In the genomic region with DNA sequence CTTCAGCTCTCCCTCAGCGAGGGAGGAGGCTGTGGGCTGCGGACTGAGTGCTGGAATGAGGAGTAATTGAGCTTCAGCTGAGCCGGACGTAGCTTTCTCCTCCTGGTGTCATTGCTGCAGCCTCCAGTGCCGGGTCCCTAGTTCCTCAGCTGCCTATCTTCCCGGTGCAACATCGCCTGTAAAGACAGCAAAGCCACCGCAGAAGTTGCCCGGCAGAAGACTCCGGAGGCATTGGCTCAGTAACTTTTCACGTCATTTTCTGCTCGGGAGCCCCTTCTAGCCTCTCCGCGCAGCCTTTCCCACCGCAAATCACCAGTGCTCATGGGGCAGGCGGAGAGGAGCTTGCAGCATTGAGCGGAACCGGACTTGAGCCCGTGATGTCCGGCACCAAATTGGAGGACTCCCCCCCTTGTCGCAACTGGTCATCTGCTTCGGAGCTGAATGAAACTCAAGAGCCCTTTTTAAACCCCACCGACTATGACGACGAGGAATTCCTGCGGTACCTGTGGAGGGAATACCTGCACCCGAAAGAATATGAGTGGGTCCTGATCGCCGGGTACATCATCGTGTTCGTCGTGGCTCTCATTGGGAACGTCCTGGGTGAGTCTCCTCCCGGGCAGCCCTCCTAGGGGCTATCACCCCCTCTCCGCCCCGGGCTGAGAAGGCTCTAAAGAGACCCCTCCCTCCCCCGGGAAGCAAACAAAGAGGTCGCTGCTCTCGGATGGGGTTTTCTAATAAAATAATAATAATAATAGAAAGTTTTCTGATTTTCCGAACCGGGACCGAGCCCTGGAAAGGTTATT, we compare ENCODE assay signal across 14 cellular contexts. TPM values are rescaled to one million over a fixed set of nuclear protein-coding genes. Genes with fewer than 3 reads are reported as not detected.
DNase-seq lines count a peak whose midpoint lies in the region; ATAC-seq, FAIRE-seq and TF ChIP-seq lines count a peak whose summit lies in the region.
"Had no signal": no experiment of that assay in that cellular context is flagged by ENCODE, and none has a peak within 500 bp of the region (broad histone marks: within the 10 kb centered on the region; RNA-seq: fewer than 3 reads in every experiment).

A gene (plus strand): TSS at position 305 of the 803 bp plus-strand sequence. CDS start 73 bp downstream, at position 378.

- no peaks in the 10 kb centered on the region for H3F3A ChIP-seq in neural cell (ENCODE audit: insufficient read depth, low read length, poor library complexity, severe bottlenecking)

- peaks cover 40% of the 10 kb centered on the region for H3K27me3 ChIP-seq in A673 (replicated peaks; ENCODE audit: insufficient read depth, low read depth, low read length, poor library complexity)
- peaks cover 0 to 37% (median 10%) of the 10 kb centered on the region in 4 donors for H3K27me3 ChIP-seq in esophagus muscularis mucosa
- H3K27me3 ChIP-seq in neural cell (ENCODE audit: insufficient read depth, low read depth, low read length) = peaks cover 26% of the 10 kb centered on the region
- H3K27me3 ChIP-seq: ovary had no signal

- no peaks in the 10 kb centered on the region for H3K9me2 ChIP-seq in neural cell (ENCODE audit: insufficient read depth, low read length)

- ATAC-seq in HG02623 (IDR thresholded peaks at IDR 0.05; ENCODE audit: unreplicated experiment) (no peak), esophagus mucosa (no peak), GM21717 (IDR thresholded peaks at IDR 0.05; ENCODE audit: unreplicated experiment) (no peak)

- no peaks in the 10 kb centered on the region for H3K4me1 ChIP-seq in A673 (ENCODE audit: insufficient read depth, low read length, poor library complexity, severe bottlenecking)
- H3K4me1 ChIP-seq in esophagus muscularis mucosa = peaks cover 3 to 14% (median 14%) of the 10 kb centered on the region in 4 donors

- no peak for TF ChIP-seq POLR2A in esophagus muscularis mucosa (IDR thresholded peaks at IDR 0.05; ENCODE audit: low read depth)
- no peak for TF ChIP-seq POLR2A in GM12892 (IDR thresholded peaks at IDR 0.05; ENCODE audit: low read depth, low read length)

- H3K36me3 ChIP-seq in A673 (ENCODE audit: insufficient read depth, low read length, poor library complexity, severe bottlenecking) (no peaks in the 10 kb centered on the region), esophagus muscularis mucosa (no peaks in the 10 kb centered on the region), neural cell (ENCODE audit: insufficient read depth, low read length) (no peaks in the 10 kb centered on the region)
- H3K36me3 ChIP-seq: ovary, transverse colon had no signal

- H3K27ac ChIP-seq in A673 (ENCODE audit: low read depth, low read length, poor library complexity, severe bottlenecking) (no peak within 1 kb of the TSS), esophagus muscularis mucosa (replicated peaks in 1 of 4) (no peak within 1 kb of the TSS), neural cell (ENCODE audit: low read length) (peak within 1 kb of the TSS; percentile 57)
- H3K27ac ChIP-seq: ovary, transverse colon had no signal

- peak within 1 kb of the TSS; percentile 65 for H3K9ac ChIP-seq in neural cell (ENCODE audit: low read length)

- POLR2A ChIA-PET in A673 (lab: Charles Lee; ENCODE audit: low non-redundant PET) = interaction anchor here (0.5 to 0.6 kb wide), 2 partner anchors 106 to 235 kb away, joined by 5 to 6 read pairs; no protein-coding TSS in a partner anchor

- CTCF ChIA-PET in A673 (lab: Charles Lee) = no interaction called here

- no peak within 1 kb of the TSS for H3K4me3 ChIP-seq in A673 (ENCODE audit: low read depth, low read length, poor library complexity, severe bottlenecking)
- H3K4me3 ChIP-seq in esophagus muscularis mucosa = peak within 1 kb of the TSS; percentile 6 to 34 (median 28)
- H3K4me3 ChIP-seq in neural cell (ENCODE audit: low read length) = peak within 1 kb of the TSS; percentile 69
- H3K4me3 ChIP-seq: ovary had no signal

- DNase-seq in A673 (ENCODE audit: low spot score) (peak; percentile 4), NCI-H82 (lab: John Stamatoyannopoulos, UW) (peak; percentile 66), esophagus muscularis mucosa (ENCODE audit: extremely low spot score) (no peak), GM12892 (ENCODE audit: insufficient read length) (no peak)
- DNase-seq: AML-193; effector CD4-positive, alpha-beta T cell; ovary; T1000; transverse colon had no signal

- no peak for TF ChIP-seq RAD21 in neural cell (conservative IDR thresholded peaks at IDR 0.05)

- no peak for FAIRE-seq in GM12892 (lab: Jason Lieb, UNC)
- FAIRE-seq: G401.6 had no signal

- H4K20me1 ChIP-seq in neural cell (ENCODE audit: insufficient read depth) = no peaks in the 10 kb centered on the region

- H2AFZ ChIP-seq in neural cell (ENCODE audit: low read depth, low read length) = peak within 1 kb of the TSS; percentile 29

- no TSS peak for BruUV-seq in A673 (replicated peaks; lab: Mats Ljungman, UMichigan)

- no peak for TF ChIP-seq CTCF in A673 (conservative IDR thresholded peaks at IDR 0.05; ENCODE audit: low read depth, low read length)
- TF ChIP-seq CTCF in esophagus muscularis mucosa (IDR thresholded peaks at IDR 0.05) = no peak
- TF ChIP-seq CTCF in neural cell (IDR thresholded peaks at IDR 0.05; ENCODE audit: poor library complexity, severe bottlenecking) = no peak

- 7% methylated on average over 35 of the region's 42 CpGs for WGBS in esophagus muscularis mucosa

- H3K79me2 ChIP-seq in neural cell (replicated peaks; ENCODE audit: insufficient read depth, low read length) = no peaks in the 10 kb centered on the region

- H3K4me2 ChIP-seq in neural cell (ENCODE audit: low read length) = peak within 1 kb of the TSS; percentile 34

- no peak for TF ChIP-seq EP300 in esophagus muscularis mucosa (IDR thresholded peaks at IDR 0.05)
- no peak for TF ChIP-seq EP300 in neural cell (conservative IDR thresholded peaks at IDR 0.05; ENCODE audit: poor library complexity, severe bottlenecking)

- intact Hi-C loops in A673 (cut with micrococcal nuclease; ENCODE audit: unreplicated experiment) = no loop called here
- intact Hi-C loops in esophagus muscularis mucosa (cut with DNase I) = no loop called here

- H3K9me3 ChIP-seq in A673 (ENCODE audit: low read depth, low read length, poor library complexity, severe bottlenecking) (no peaks in the 10 kb centered on the region), esophagus muscularis mucosa (no peaks in the 10 kb centered on the region), neural cell (ENCODE audit: low read length) (no peaks in the 10 kb centered on the region)
- H3K9me3 ChIP-seq: ovary, transverse colon had no signal

TF ChIP-seq in neural cell, 6 proteins besides CTCF, POLR2A, EP300 and RAD21:
- TF ChIP-seq TAF1 (IDR thresholded peaks at IDR 0.05; ENCODE audit: low read depth) (peak; percentile 0), POLR2AphosphoS5 (IDR thresholded peaks at IDR 0.05) (peak; percentile 22), EZH2 (IDR thresholded peaks at IDR 0.05; ENCODE audit: borderline replicate concordance, insufficient read depth, low read length, poor library complexity, severe bottlenecking) (no peak)

RNA-seq across cellular contexts. Expression of the gene that starts here (rescaled TPM):
- total RNA-seq in A673 (2021) = not detected in 2 replicates
- total RNA-seq in esophagus muscularis mucosa = not detected
- 7.5 and 8.1 TPM in 2 replicates for polyA plus RNA-seq in neural cell
- 17.8 and 21.4 TPM in 2 replicates for polyA minus RNA-seq in neural cell
- not detected for polyA plus RNA-seq in GM12892 (2012; ENCODE audit: missing spikeins)
- total RNA-seq in esophagus mucosa = not detected
- total RNA-seq: transverse colon had no signal

Comparison
In these comparisons a context has a peak if more than half of its experiments do, and no peak if none do; other contexts are left out.
1. Peak in DNase-seq in A673; RNA of the gene not detected or under 1 TPM.